In the genomic region with DNA sequence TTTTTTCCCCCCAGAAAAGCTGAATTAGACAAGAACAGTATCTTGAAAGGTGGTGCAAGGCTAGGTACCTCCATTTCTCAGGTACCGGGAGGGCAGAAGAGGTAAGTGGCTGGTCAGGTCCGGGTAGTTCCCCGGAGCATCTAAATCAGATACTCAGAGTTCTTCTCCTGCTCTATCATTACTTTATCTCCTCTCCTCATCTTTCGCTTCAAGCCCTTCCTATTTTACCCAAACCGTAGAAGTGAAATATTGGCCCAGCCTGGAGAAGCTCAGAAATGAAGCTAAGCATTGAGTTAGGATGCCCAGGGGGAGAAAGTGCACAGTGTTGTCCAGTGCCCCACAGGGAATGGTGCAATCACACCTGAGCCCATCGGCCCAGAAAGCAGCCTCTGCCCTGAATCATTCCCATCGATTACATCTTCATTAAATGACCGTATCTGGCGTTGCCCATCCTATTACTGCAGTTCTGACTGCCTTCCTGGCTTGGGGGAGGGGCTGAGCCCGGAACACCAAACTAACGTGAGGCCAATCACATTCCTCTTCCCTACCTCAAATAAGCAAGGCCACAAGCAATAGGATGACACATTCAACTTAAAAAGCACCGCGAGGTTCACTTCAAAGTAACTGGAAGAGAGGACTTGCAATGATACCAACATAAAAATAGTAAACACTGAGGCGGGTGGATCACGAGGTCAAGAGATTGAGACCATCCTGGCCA, we compare ENCODE assay signal across 30 cellular contexts.
DNase-seq lines count a peak whose midpoint lies in the region; ATAC-seq and TF ChIP-seq lines count a peak whose summit lies in the region.
"Had no signal": no experiment of that assay in that cellular context is flagged by ENCODE, and none has a peak within 500 bp of the region (broad histone marks: within the 10 kb centered on the region; RNA-seq: fewer than 3 reads in every experiment).

No MANE protein-coding gene starts in this region.

- H4K20me1 ChIP-seq in OCI-LY3 (ENCODE audit: insufficient read depth, low read length) (0 out of 2 replicates have a peak, but pooled peaks cover 4% of the 10 kb centered on the region), neural progenitor cell (ENCODE audit: low read depth) (no peaks in the 10 kb centered on the region)

- no peak for DNase-seq in AG04450 (ENCODE audit: low read depth, low spot score)
- DNase-seq in endodermal cell, result no peak
- no peak for DNase-seq in neural progenitor cell (ENCODE audit: low spot score)
- no peak for DNase-seq in NK-92 treated with Interleukin-12 subunit alpha and Interleukin-12 subunit beta, amount 100 ng/mL, for 24 hours (lab: John Stamatoyannopoulos, UW)
- DNase-seq in SIG-M5 (lab: John Stamatoyannopoulos, UW), result no peak
- no peak for DNase-seq in SHP77 (lab: John Stamatoyannopoulos, UW)
- DNase-seq: activated CD4-positive, alpha-beta T cell treated with anti-CD3 and anti-CD28 coated beads, Interleukin-2, amount 50 U/mL, for 1 hour; activated CD8-positive, alpha-beta memory T cell treated with anti-CD3 and anti-CD28 coated beads, Interleukin-2, amount 10 ng/mL, durations not matched to agents 7 days and 5 days; activated naive CD4-positive, alpha-beta T cell treated with anti-CD3 and anti-CD28 coated beads, Interleukin-2, amount 10 ng/mL, durations not matched to agents 7 days and 5 days; amygdala; DMS53; erythroblast; foreskin melanocyte; GOT3; naive thymus-derived CD8-positive, alpha-beta T cell; NCI-H146; NCI-H524; SJCRH30; stimulated activated CD4-positive, alpha-beta T cell treated with anti-CD3 and anti-CD28 coated beads, Interleukin-15, amount 100 ng/mL, for 24 hours; stomach; T-helper 1 cell had no signal

- peaks cover 35% of the 10 kb centered on the region for H3K36me3 ChIP-seq in OCI-LY3 (replicated peaks; ENCODE audit: low read depth, low read length)
- peaks cover 11% of the 10 kb centered on the region for H3K36me3 ChIP-seq in endodermal cell (ENCODE audit: control insufficient read depth, insufficient read depth, low read length)
- H3K36me3 ChIP-seq in neural progenitor cell, result no peaks in the 10 kb centered on the region
- H3K36me3 ChIP-seq: right lobe of liver, SJCRH30 had no signal

- H3K4me3 ChIP-seq in AG04450 (ENCODE audit: low read depth, low read length) (peak overlapping the region; percentile 27), OCI-LY3 (ENCODE audit: low read length) (peak overlapping the region; percentile 100), endodermal cell (ENCODE audit: low read length) (no peak overlapping the region), neural progenitor cell (no peak overlapping the region)
- H3K4me3 ChIP-seq: right lobe of liver, SJCRH30, stomach, tibial nerve had no signal

- H3K9me3 ChIP-seq in AG04450 (ENCODE audit: control insufficient read depth, insufficient read depth, low read length) (no peaks in the 10 kb centered on the region), OCI-LY3 (ENCODE audit: insufficient read depth, low read length) (no peaks in the 10 kb centered on the region), endodermal cell (ENCODE audit: control insufficient read depth, low read length) (no peaks in the 10 kb centered on the region), neural progenitor cell (ENCODE audit: low read depth) (no peaks in the 10 kb centered on the region)
- H3K9me3 ChIP-seq: right lobe of liver, SJCRH30, stomach, tibial nerve had no signal

- WGBS in endodermal cell (ENCODE audit: insufficient coverage in 1 of 2, insufficient read length in 1 of 2), 2 experiments, result 91 to 94% methylated on average over 12 to 15 of the region's 15 CpGs

- ATAC-seq in HG02798 (IDR thresholded peaks at IDR 0.05; ENCODE audit: poor library complexity, unreplicated experiment), result no peak
- ATAC-seq: activated CD8-positive, alpha-beta memory T cell treated with anti-CD3 and anti-CD28 coated beads, Interleukin-2, amount 10 ng/mL, durations not matched to agents 7 days and 5 days; left lobe of liver; naive thymus-derived CD8-positive, alpha-beta T cell; Panc1 had no signal

- POLR2A ChIA-PET in AG04450 (lab: Yijun Ruan, JAX), result no interaction called here

- H2AFZ ChIP-seq in OCI-LY3 (ENCODE audit: low read depth, low read length) (no peak overlapping the region), neural progenitor cell (replicated peaks) (no peak overlapping the region)

- H3K79me2 ChIP-seq in OCI-LY3 (ENCODE audit: low read length) (peaks cover 84% of the 10 kb centered on the region), neural progenitor cell (ENCODE audit: low read depth) (peaks cover 6% of the 10 kb centered on the region)

- H3K4me1 ChIP-seq in OCI-LY3 (ENCODE audit: low read length) (peaks cover 38% of the 10 kb centered on the region), endodermal cell (ENCODE audit: control insufficient read depth, insufficient read depth, low read length) (peaks cover 4% of the 10 kb centered on the region), neural progenitor cell (peaks cover 35% of the 10 kb centered on the region)

- peaks cover 50% of the 10 kb centered on the region for H3K4me1 Mint-ChIP-seq in endodermal cell
- H3K4me1 Mint-ChIP-seq in neural progenitor cell, result peaks cover 61% of the 10 kb centered on the region

- no peaks in the 10 kb centered on the region for H3K27me3 ChIP-seq in AG04450 (ENCODE audit: control insufficient read depth, insufficient read depth, low read length)
- no peaks in the 10 kb centered on the region for H3K27me3 ChIP-seq in OCI-LY3 (ENCODE audit: low read depth, low read length)
- H3K27me3 ChIP-seq in endodermal cell (ENCODE audit: control insufficient read depth, insufficient read depth, low read length, poor library complexity, severe bottlenecking), result no peaks in the 10 kb centered on the region
- H3K27me3 ChIP-seq in neural progenitor cell, result no peaks in the 10 kb centered on the region
- H3K27me3 ChIP-seq: right lobe of liver, SJCRH30, stomach, tibial nerve had no signal

- H3K36me3 Mint-ChIP-seq in endodermal cell (ENCODE audit: low read depth) (peaks cover 29% of the 10 kb centered on the region), neural progenitor cell (peaks cover 38% of the 10 kb centered on the region)
- H3K36me3 Mint-ChIP-seq: activated CD8-positive, alpha-beta memory T cell treated with anti-CD3 and anti-CD28 coated beads, Interleukin-2, amount 10 ng/mL, durations not matched to agents 7 days and 5 days; activated naive CD4-positive, alpha-beta T cell treated with anti-CD3 and anti-CD28 coated beads, Interleukin-2, amount 10 ng/mL, durations not matched to agents 7 days and 5 days; naive thymus-derived CD8-positive, alpha-beta T cell had no signal

- H3K9me3 Mint-ChIP-seq in endodermal cell, result no peaks in the 10 kb centered on the region
- no peaks in the 10 kb centered on the region for H3K9me3 Mint-ChIP-seq in neural progenitor cell
- H3K9me3 Mint-ChIP-seq: activated naive CD4-positive, alpha-beta T cell treated with anti-CD3 and anti-CD28 coated beads, Interleukin-2, amount 10 ng/mL, durations not matched to agents 7 days and 5 days; central memory CD8-positive, alpha-beta T cell; naive thymus-derived CD8-positive, alpha-beta T cell had no signal

- peak overlapping the region; percentile 100; the same call in 1 of the 2 replicates for H3K9ac ChIP-seq in OCI-LY3 (ENCODE audit: low read length)
- no peak overlapping the region for H3K9ac ChIP-seq in endodermal cell (ENCODE audit: extremely low read depth, low read length, poor library complexity, severe bottlenecking)
- H3K9ac ChIP-seq in neural progenitor cell, result no peak overlapping the region
- H3K9ac ChIP-seq: KMS-11 had no signal

- H3F3A ChIP-seq in neural progenitor cell (ENCODE audit: low read depth), result peaks cover 16% of the 10 kb centered on the region

- no peak overlapping the region for H3K27ac ChIP-seq in AG04450 (ENCODE audit: low read depth, low read length)
- H3K27ac ChIP-seq in OCI-LY3 (ENCODE audit: low read length), result peak overlapping the region; percentile 97
- H3K27ac ChIP-seq in endodermal cell (ENCODE audit: low read depth, low read length), result no peak overlapping the region
- no peak overlapping the region for H3K27ac ChIP-seq in neural progenitor cell
- H3K27ac ChIP-seq: KMS-11, right lobe of liver, SJCRH30 had no signal

- peak overlapping the region; percentile 94 for H3K4me2 ChIP-seq in OCI-LY3 (ENCODE audit: low read length)
- no peak overlapping the region for H3K4me2 ChIP-seq in neural progenitor cell
- H3K4me2 ChIP-seq: KMS-11 had no signal

- no peak for TF ChIP-seq CTCF in AG04450 (IDR thresholded peaks at IDR 0.05; ENCODE audit: low read depth, low read length)
- TF ChIP-seq CTCF in OCI-LY3 (IDR thresholded peaks at IDR 0.05; ENCODE audit: low read depth, low read length), result no peak
- no peak for TF ChIP-seq CTCF in endodermal cell (conservative IDR thresholded peaks at IDR 0.05)
- TF ChIP-seq CTCF in neural progenitor cell (IDR thresholded peaks at IDR 0.05), result no peak

- H3K4me3 Mint-ChIP-seq in endodermal cell, result no peak overlapping the region
- H3K4me3 Mint-ChIP-seq in neural progenitor cell, result no peak overlapping the region
- H3K4me3 Mint-ChIP-seq: activated CD8-positive, alpha-beta memory T cell treated with anti-CD3 and anti-CD28 coated beads, Interleukin-2, amount 10 ng/mL, durations not matched to agents 7 days and 5 days; activated naive CD4-positive, alpha-beta T cell treated with anti-CD3 and anti-CD28 coated beads, Interleukin-2, amount 10 ng/mL, durations not matched to agents 7 days and 5 days; B cell; central memory CD8-positive, alpha-beta T cell; naive thymus-derived CD8-positive, alpha-beta T cell had no signal

- CTCF ChIA-PET in AG04450 (lab: Charles Lee), result interaction anchor here (0.7 kb wide), 1 partner anchor 1866 kb away, joined by 7 read pairs; no protein-coding TSS in a partner anchor

- H3K27ac Mint-ChIP-seq in endodermal cell, result peak overlapping the region; percentile 12
- peak overlapping the region; percentile 87 for H3K27ac Mint-ChIP-seq in neural progenitor cell
- H3K27ac Mint-ChIP-seq: activated CD8-positive, alpha-beta memory T cell treated with anti-CD3 and anti-CD28 coated beads, Interleukin-2, amount 10 ng/mL, durations not matched to agents 7 days and 5 days; activated naive CD4-positive, alpha-beta T cell treated with anti-CD3 and anti-CD28 coated beads, Interleukin-2, amount 10 ng/mL, durations not matched to agents 7 days and 5 days; B cell; naive thymus-derived CD8-positive, alpha-beta T cell had no signal

- H3K27me3 Mint-ChIP-seq in endodermal cell (ENCODE audit: insufficient read depth) (no peaks in the 10 kb centered on the region), neural progenitor cell (ENCODE audit: insufficient read depth, low read depth) (peaks cover 2% of the 10 kb centered on the region)

Comparison
In these comparisons a context has a peak if more than half of its experiments do, and no peak if none do; other contexts are left out.
1. H3K4me3 ChIP-seq: peak in AG04450 (single experiment) and OCI-LY3 (single experiment); none in endodermal cell (single experiment) and neural progenitor cell (single experiment).